8 cellular contexts compared by ENCODE assay signal in genomic region chr19:19644054-19644388, GRCh38. TPM values are rescaled to one million over a fixed set of nuclear protein-coding genes. Genes with fewer than 3 reads are reported as not detected.
DNase-seq lines count a peak whose midpoint lies in the region; ATAC-seq and TF ChIP-seq lines count a peak whose summit lies in the region.

No MANE protein-coding gene starts in this region.

- no peaks in the 10 kb centered on the region for H4K20me1 ChIP-seq in Loucy (ENCODE audit: insufficient read depth, low read length, poor library complexity, severe bottlenecking)

- H3K27ac Mint-ChIP-seq in CD4-positive, alpha-beta T cell: peak overlapping the region; percentile 95
- peak overlapping the region; percentile 94 for H3K27ac Mint-ChIP-seq in neural crest cell (ENCODE audit: unreplicated experiment)

- H3K27me3 ChIP-seq in CD4-positive, alpha-beta T cell (ENCODE audit: control insufficient read depth, insufficient read depth, low read length): no peaks in the 10 kb centered on the region
- H3K27me3 ChIP-seq in Loucy (ENCODE audit: insufficient read depth, low read length, poor library complexity, severe bottlenecking): no peaks in the 10 kb centered on the region
- H3K27me3 ChIP-seq in dorsolateral prefrontal cortex: no peaks in the 10 kb centered on the region
- no peaks in the 10 kb centered on the region for H3K27me3 ChIP-seq in BE2C

- H3K4me2 ChIP-seq in Loucy (ENCODE audit: low read depth, low read length, poor library complexity, severe bottlenecking): peak overlapping the region; percentile 98

- H3K27ac ChIP-seq in CD4-positive, alpha-beta T cell (ENCODE audit: low read depth, low read length): peak overlapping the region; percentile 97
- peak overlapping the region in 5 of 59 donors; percentile 12 to 81 (median 53) for H3K27ac ChIP-seq in dorsolateral prefrontal cortex

- H3K27me3 Mint-ChIP-seq in CD4-positive, alpha-beta T cell: no peaks in the 10 kb centered on the region
- peaks cover 3% of the 10 kb centered on the region for H3K27me3 Mint-ChIP-seq in neural crest cell (ENCODE audit: low read depth)

- peak overlapping the region; percentile 87 for H3K4me3 ChIP-seq in Loucy (ENCODE audit: low read length, poor library complexity, severe bottlenecking)
- peak overlapping the region in 53 of 59 donors; percentile 46 to 84 (median 69) for H3K4me3 ChIP-seq in dorsolateral prefrontal cortex
- H3K4me3 ChIP-seq in BE2C (ENCODE audit: low read depth, low read length): no peak overlapping the region; the same call in 1 of the 2 replicates

- intact Hi-C loops in CD4-positive, alpha-beta T cell (cut with DNase I, micrococcal nuclease): loop anchor here in 1 of 2 experiments (1.0 to 10.0 kb wide), 5 partner anchors 19 to 315 kb away; partner anchors contain the start of gene ATP13A1
- intact Hi-C loops in dorsolateral prefrontal cortex (cut with DNase I): loop anchor here in 1 of 2 donors (5.0 kb wide), 1 partner anchor 112 kb away; no protein-coding TSS in a partner anchor

- peaks cover 23% of the 10 kb centered on the region for H3K4me1 Mint-ChIP-seq in CD4-positive, alpha-beta T cell (ENCODE audit: low read depth)
- peaks cover 17% of the 10 kb centered on the region for H3K4me1 Mint-ChIP-seq in neural crest cell

- no peak overlapping the region for H2AFZ ChIP-seq in Loucy (ENCODE audit: low read length)

- H3K9me3 Mint-ChIP-seq in CD4-positive, alpha-beta T cell: no peaks in the 10 kb centered on the region
- H3K9me3 Mint-ChIP-seq in neural crest cell: no peaks in the 10 kb centered on the region

- TF ChIP-seq CTCF in CD4-positive, alpha-beta T cell (IDR thresholded peaks at IDR 0.05): peak; percentile 15
- TF ChIP-seq CTCF in Loucy (conservative IDR thresholded peaks at IDR 0.05; ENCODE audit: low read length): peak; percentile 6; the same call in 1 of the 2 replicates
- TF ChIP-seq CTCF in dorsolateral prefrontal cortex (IDR thresholded peaks at IDR 0.05 in 54 of 56, conservative IDR thresholded peaks at IDR 0.05 in 2 of 56; ENCODE audit: low read depth in 1 of 56, partially characterized antibody in 56 of 56): peak in 17 of 56 donors; percentile 2 to 46 (median 20)
- TF ChIP-seq CTCF in neural crest cell (conservative IDR thresholded peaks at IDR 0.05): no peak
- TF ChIP-seq CTCF in BE2C (IDR thresholded peaks at IDR 0.05; ENCODE audit: low read depth, low read length): no peak

- H3K4me1 ChIP-seq in Loucy (ENCODE audit: insufficient read depth, low read length, poor library complexity, severe bottlenecking): peaks cover 11% of the 10 kb centered on the region
- no peaks in the 10 kb centered on the region for H3K4me1 ChIP-seq in BE2C

- POLR2A ChIA-PET in CD4-positive, alpha-beta T cell (lab: Charles Lee): interaction anchor here (0.7 to 1.8 kb wide), 12 partner anchors 16 to 222 kb away, joined by 3 to 19 read pairs (median 4); partner anchors contain the start of genes ATP13A1, LPAR2, NDUFA13 and TSSK6

- CTCF ChIA-PET in CD4-positive, alpha-beta T cell (lab: Charles Lee): interaction anchor here (0.7 to 2.2 kb wide), 23 partner anchors 15 to 257 kb away, joined by 3 to 57 read pairs (median 4); partner anchors contain the start of genes ATP13A1, LPAR2, NDUFA13 and TSSK6

- peaks cover 11% of the 10 kb centered on the region; the same call in 1 of the 2 replicates for H3K79me2 ChIP-seq in Loucy (ENCODE audit: insufficient read depth, low read length)

- no peaks in the 10 kb centered on the region for H3F3A ChIP-seq in Loucy (ENCODE audit: low read depth)

- H3K9me2 ChIP-seq in Loucy (replicated peaks; ENCODE audit: low read depth, low read length): no peaks in the 10 kb centered on the region

- peaks cover 26% of the 10 kb centered on the region; the same call in 1 of the 2 replicates for H3K36me3 ChIP-seq in Loucy (ENCODE audit: insufficient read depth, low read length)
- H3K36me3 ChIP-seq in BE2C: peaks cover 19% of the 10 kb centered on the region

- no peak for ATAC-seq in CD4-positive, alpha-beta T cell (ENCODE audit: poor library complexity)
- ATAC-seq in GM21423 (IDR thresholded peaks at IDR 0.05; ENCODE audit: unreplicated experiment) (no peak), HG02678 (IDR thresholded peaks at IDR 0.05; ENCODE audit: unreplicated experiment) (no peak)

- peak overlapping the region; percentile 88 for H3K9ac ChIP-seq in Loucy (ENCODE audit: low read depth, low read length, poor library complexity, severe bottlenecking)

- no peaks in the 10 kb centered on the region for H3K9me3 ChIP-seq in CD4-positive, alpha-beta T cell (ENCODE audit: control insufficient read depth, low read length)
- no peaks in the 10 kb centered on the region for H3K9me3 ChIP-seq in Loucy (ENCODE audit: insufficient read depth, low read depth, low read length)
- H3K9me3 ChIP-seq in BE2C: no peaks in the 10 kb centered on the region

- H3K4me3 Mint-ChIP-seq in CD4-positive, alpha-beta T cell: peak overlapping the region; percentile 99
- peak overlapping the region; percentile 94 for H3K4me3 Mint-ChIP-seq in neural crest cell

- no peak for DNase-seq in CD4-positive, alpha-beta T cell
- DNase-seq in dorsolateral prefrontal cortex (no peak), neural crest cell (ENCODE audit: low read depth, low spot score) (no peak), BE2C (no peak)
- no peak for DNase-seq in effector CD4-positive, alpha-beta T cell

- H3K36me3 Mint-ChIP-seq in CD4-positive, alpha-beta T cell (ENCODE audit: low read depth): peaks cover 78% of the 10 kb centered on the region
- no peaks in the 10 kb centered on the region for H3K36me3 Mint-ChIP-seq in neural crest cell (ENCODE audit: low read depth)

RNA-seq across cellular contexts. Expression of gene GMIP, which starts 0.6 kb away (rescaled TPM):
- total RNA-seq in CD4-positive, alpha-beta T cell: 10 to 100 TPM; 89.6 to 97.0 TPM
- total RNA-seq in dorsolateral prefrontal cortex (10 to 100 TPM in 57 of 120 experiments, 1 to 10 TPM in 63; 5.0 to 20.2 (median 9.8) TPM), neural crest cell (20.6 and 25.1 TPM in 2 replicates)
- polyA plus RNA-seq in BE2C (2012; ENCODE audit: insufficient read depth, insufficient read length, low read depth): 15.4 TPM

RNA-seq across cellular contexts. Expression of gene LPAR2, which starts 16.0 kb away (rescaled TPM):
- 10 to 100 TPM; 85.9 to 93.7 TPM for total RNA-seq in CD4-positive, alpha-beta T cell
- 10 to 100 TPM in 31 of 120 experiments, 1 to 10 TPM in 89; 1.9 to 15.8 (median 8.2) TPM for total RNA-seq in dorsolateral prefrontal cortex
- 115 and 116 TPM in 2 replicates for total RNA-seq in neural crest cell
- 2.1 TPM for polyA plus RNA-seq in BE2C (2012; ENCODE audit: insufficient read depth, insufficient read length, low read depth)

RNA-seq across cellular contexts. Expression of gene ATP13A1, which starts 19.5 kb away (rescaled TPM):
- total RNA-seq in CD4-positive, alpha-beta T cell: 10 to 100 TPM; 84.8 to 87.6 TPM
- 100 to 1,000 TPM in 2 of 120 experiments, 10 to 100 TPM in 118; 45.7 to 107 (median 68.6) TPM for total RNA-seq in dorsolateral prefrontal cortex
- 75.1 and 81.0 TPM in 2 replicates for total RNA-seq in neural crest cell
- polyA plus RNA-seq in BE2C (2012; ENCODE audit: insufficient read depth, insufficient read length, low read depth): 185 TPM

RNA-seq across cellular contexts. Expression of gene ZNF101, which starts 24.6 kb away (rescaled TPM):
- total RNA-seq in CD4-positive, alpha-beta T cell: 10 to 100 TPM; 58.8 to 60.6 TPM
- total RNA-seq in dorsolateral prefrontal cortex: 10 to 100 TPM in 24 of 120 experiments, 1 to 10 TPM in 96; 3.0 to 14.8 (median 7.9) TPM
- 16.2 and 18.2 TPM in 2 replicates for total RNA-seq in neural crest cell
- polyA plus RNA-seq in BE2C (2012; ENCODE audit: insufficient read depth, insufficient read length, low read depth): 2.8 TPM

RNA-seq across cellular contexts. Expression of gene PBX4, which starts 25.5 kb away (rescaled TPM):
- 10 to 100 TPM; 50.1 to 51.8 TPM for total RNA-seq in CD4-positive, alpha-beta T cell
- total RNA-seq in dorsolateral prefrontal cortex (1 to 10 TPM; 1.2 to 9.5 (median 4.3) TPM), neural crest cell (7.5 and 7.7 TPM in 2 replicates)
- 1.7 TPM for polyA plus RNA-seq in BE2C (2012; ENCODE audit: insufficient read depth, insufficient read length, low read depth)

Comparison
In these comparisons a context has a peak if more than half of its experiments do, and no peak if none do; other contexts are left out.
1. CTCF ChIP-seq: peak in CD4-positive, alpha-beta T cell (single experiment) and Loucy (single experiment); none in neural crest cell (single experiment) and BE2C (single experiment).